Comparison of ENCODE assay signal across 11 cellular contexts in genomic region chr5:149416977-149417713, GRCh38. TPM values are rescaled to one million over a fixed set of nuclear protein-coding genes. Genes with fewer than 3 reads are reported as not detected.
DNase-seq lines count a peak whose midpoint lies in the region; ATAC-seq and TF ChIP-seq lines count a peak whose summit lies in the region.
"Had no signal": no experiment of that assay in that cellular context is flagged by ENCODE, and none has a peak within 500 bp of the region (broad histone marks: within the 10 kb centered on the region; RNA-seq: fewer than 3 reads in every experiment).

No MANE protein-coding gene starts in this region.

- no TSS peak for BruUV-seq in IMR-90 (replicated peaks; lab: Mats Ljungman, UMichigan)

- H3K9me1 ChIP-seq in IMR-90 (ENCODE audit: insufficient read depth, low read length) = peaks cover 32% of the 10 kb centered on the region

- H4K8ac ChIP-seq in IMR-90 (ENCODE audit: low read depth in 2 of 2, low read length in 2 of 2) (peak overlapping the region; percentile 84 to 98), mesendoderm (ENCODE audit: low read depth, low read length) (no peak overlapping the region)

- H3K4me2 ChIP-seq in IMR-90 (ENCODE audit: low read depth, low read length) = peak overlapping the region; percentile 85
- H3K4me2 ChIP-seq in mesendoderm (ENCODE audit: low read length) = no peak overlapping the region

- peaks cover 88% of the 10 kb centered on the region for H4K20me1 ChIP-seq in IMR-90 (ENCODE audit: insufficient read depth, low read length)

- H3K9ac ChIP-seq in IMR-90 (ENCODE audit: low read depth, low read length) (peak overlapping the region; percentile 93), mesendoderm (ENCODE audit: low read length) (peak overlapping the region; percentile 41)

- peak overlapping the region; percentile 96; the same call in 2 of the 3 replicates for H2BK15ac ChIP-seq in IMR-90 (ENCODE audit: low read depth, low read length)
- no peak overlapping the region for H2BK15ac ChIP-seq in mesendoderm (replicated peaks; ENCODE audit: low read depth)

- peaks cover 17 to 87% of the 10 kb centered on the region in 2 experiments for H3K79me1 ChIP-seq in IMR-90 (ENCODE audit: low read depth in 1 of 2, low read length in 2 of 2)
- no peaks in the 10 kb centered on the region for H3K79me1 ChIP-seq in mesendoderm (ENCODE audit: low read length)

- TF ChIP-seq RAD21 in IMR-90 (IDR thresholded peaks at IDR 0.05; ENCODE audit: low read length) = no peak

- dilution Hi-C loops in IMR-90 (cut with HindIII; ENCODE audit: low sequenced_read_pairs, unreplicated experiment) = no loop called here

- peaks cover 82% of the 10 kb centered on the region for H3K36me3 ChIP-seq in IMR-90 (ENCODE audit: control insufficient read depth, insufficient read depth, low read length)
- H3K36me3 ChIP-seq in mesendoderm (ENCODE audit: control insufficient read depth, insufficient read depth, low read length) = no peaks in the 10 kb centered on the region
- H3K36me3 ChIP-seq in thoracic aorta = peaks cover 90% of the 10 kb centered on the region

- TF ChIP-seq CTCF in IMR-90 (conservative IDR thresholded peaks at IDR 0.05; ENCODE audit: low read depth, low read length) (no peak), choroid plexus epithelial cell (conservative IDR thresholded peaks at IDR 0.05; ENCODE audit: low read depth, low read length) (no peak), thoracic aorta (IDR thresholded peaks at IDR 0.05) (no peak)

- ATAC-seq in IMR-90 (ENCODE audit: low read depth) = peak; percentile 34
- ATAC-seq in thoracic aorta (ENCODE audit: insufficient number of reproducible peaks, low FRiP score, low read depth) = no peak

- H2AK5ac ChIP-seq in IMR-90 (ENCODE audit: low read depth, low read length) = peak overlapping the region; percentile 99
- H2AK5ac ChIP-seq in mesendoderm (ENCODE audit: low read length) = no peak overlapping the region

- no peak for TF ChIP-seq POLR2A in IMR-90 (IDR thresholded peaks at IDR 0.05; ENCODE audit: low read depth, low read length)

- 10% methylated on average over 4 of the region's 8 CpGs; no CpG with 5 or more reads in 1 of the 2 experiments for WGBS in IMR-90 (ENCODE audit: extremely low coverage in 2 of 2, insufficient read length in 1 of 2), 2 experiments
- WGBS in mesendoderm (ENCODE audit: extremely low coverage, insufficient coverage, low lambda C conversion rate) = 100% methylated on average over 2 of the region's 8 CpGs

- H3K27me3 ChIP-seq in IMR-90 (ENCODE audit: control insufficient read depth, insufficient read depth, low read length) (no peaks in the 10 kb centered on the region), mesendoderm (ENCODE audit: insufficient read depth, low read length, poor library complexity) (no peaks in the 10 kb centered on the region), thoracic aorta (replicated peaks; ENCODE audit: insufficient read depth) (no peaks in the 10 kb centered on the region)

- POLR2A ChIA-PET in IMR-90 (lab: Charles Lee; ENCODE audit: unreplicated experiment) = interaction anchor here (1.1 to 1.4 kb wide), 2 partner anchors 9 to 11 kb away, joined by 3 to 5 read pairs; no protein-coding TSS in a partner anchor

- DNase-seq in IMR-90 (peak; percentile 91), choroid plexus epithelial cell (ENCODE audit: low read depth) (peak; percentile 58), mesendoderm (no peak), thoracic aorta (ENCODE audit: low spot score) (no peak), ACHN (no peak), HT-29 (ENCODE audit: low spot score) (no peak)
- DNase-seq in stimulated activated CD4-positive, alpha-beta T cell treated with anti-CD3 and anti-CD28 coated beads, Interleukin-15, amount 100 ng/mL, for 24 hours = no peak
- DNase-seq: activated gamma-delta T cell, NCI-H2081 treated with DMSO at 0.1 percent for 48 hours, retina had no signal

- peak overlapping the region; percentile 99 for H2BK20ac ChIP-seq in IMR-90 (ENCODE audit: low read depth, low read length)

- peak overlapping the region; percentile 99 for H3K14ac ChIP-seq in IMR-90 (replicated peaks; ENCODE audit: low read depth, low read length)

- peak overlapping the region; percentile 98 for H2BK5ac ChIP-seq in IMR-90 (ENCODE audit: low read depth, low read length, poor library complexity, severe bottlenecking)
- H2BK5ac ChIP-seq in mesendoderm (ENCODE audit: low read length) = peak overlapping the region; percentile 51

- peak overlapping the region; percentile 99 for H2AK9ac ChIP-seq in IMR-90 (replicated peaks; ENCODE audit: low read depth, low read length, poor library complexity)

- peak overlapping the region; percentile 98 for H4K91ac ChIP-seq in IMR-90 (ENCODE audit: insufficient read depth, low read depth, low read length)

- H2AFZ ChIP-seq in IMR-90 (replicated peaks; ENCODE audit: low read length, poor library complexity) = peak overlapping the region; percentile 72

- H3K4me1 ChIP-seq in IMR-90 (ENCODE audit: control insufficient read depth, insufficient read depth, low read length) (peaks cover 79% of the 10 kb centered on the region), mesendoderm (ENCODE audit: control insufficient read depth, low read depth, low read length) (peaks cover 4% of the 10 kb centered on the region), thoracic aorta (ENCODE audit: control insufficient read depth in 1 of 2, low read depth in 2 of 2) (peaks cover 33 to 97% of the 10 kb centered on the region in 2 donors)

- H4K5ac ChIP-seq in IMR-90 (ENCODE audit: low read depth, low read length) = peak overlapping the region; percentile 98
- H4K5ac ChIP-seq in mesendoderm (ENCODE audit: low read length) = peak overlapping the region; percentile 13

- H3K4me3 ChIP-seq in IMR-90 (ENCODE audit: insufficient read depth, low read depth, low read length) (no peak overlapping the region), choroid plexus epithelial cell (ENCODE audit: low read depth, low read length) (no peak overlapping the region), mesendoderm (ENCODE audit: low read length) (no peak overlapping the region), thoracic aorta (peak overlapping the region; percentile 83)

- in situ Hi-C loops in IMR-90 (cut with MboI; ENCODE audit: low sequenced_read_pairs) = no loop called here
- in situ Hi-C loops in ACHN (cut with HindIII; ENCODE audit: low pct_ligation_motif_present, low pct_unique_long_range_greater_than_20kb, low sequenced_read_pairs) = no loop called here

- no peaks in the 10 kb centered on the region for H3K79me2 ChIP-seq in mesendoderm (ENCODE audit: control insufficient read depth, insufficient read depth, low read length)

- H3K56ac ChIP-seq in IMR-90 (ENCODE audit: extremely low read depth, insufficient read depth, low read length) (peak overlapping the region; percentile 97), mesendoderm (ENCODE audit: low read length) (peak overlapping the region; percentile 8)

- H3K23ac ChIP-seq in IMR-90 (ENCODE audit: low read depth, low read length) (peak overlapping the region; percentile 99), mesendoderm (ENCODE audit: low read length) (no peak overlapping the region)

- peak overlapping the region; percentile 99 for H2BK120ac ChIP-seq in IMR-90 (ENCODE audit: low read depth, low read length)
- no peak overlapping the region for H2BK120ac ChIP-seq in mesendoderm (ENCODE audit: low read depth, low read length)

- intact Hi-C loops in IMR-90 (cut with micrococcal nuclease) = no loop called here

- peak overlapping the region; percentile 96 for H3K18ac ChIP-seq in IMR-90 (ENCODE audit: low read depth, low read length)
- H3K18ac ChIP-seq in mesendoderm (ENCODE audit: low read length) = peak overlapping the region; percentile 6

- CTCF ChIA-PET in IMR-90 (lab: Yijun Ruan, JAX) = no interaction called here

- H3K4ac ChIP-seq in IMR-90 (ENCODE audit: low read depth, low read length) (peak overlapping the region; percentile 99), mesendoderm (ENCODE audit: low read depth, low read length) (no peak overlapping the region)

- H3K27ac ChIP-seq in IMR-90 (ENCODE audit: insufficient read depth, low read length) (peak overlapping the region; percentile 99), mesendoderm (ENCODE audit: low read depth, low read length) (no peak overlapping the region), thoracic aorta (peak overlapping the region; percentile 96 to 97)

- H3K9me3 ChIP-seq in IMR-90 (ENCODE audit: control insufficient read depth, insufficient read depth, low read length) = no peaks in the 10 kb centered on the region
- H3K9me3 ChIP-seq in thoracic aorta = no peaks in the 10 kb centered on the region

TF ChIP-seq in IMR-90, 13 proteins besides CTCF, POLR2A, EP300 and RAD21:
- TF ChIP-seq MAZ (IDR thresholded peaks at IDR 0.05; ENCODE audit: borderline replicate concordance, low read depth, low read length) = peak; percentile 15; the same call in 1 of the 2 replicates
- peak; percentile 30; the same call in 1 of the 2 replicates for TF ChIP-seq BHLHE40 (IDR thresholded peaks at IDR 0.05; ENCODE audit: low read depth, low read length)
- no peak for TF ChIP-seq MAFK (IDR thresholded peaks at IDR 0.05; ENCODE audit: low read depth, low read length)
- TF ChIP-seq ELK1 (IDR thresholded peaks at IDR 0.05; ENCODE audit: borderline replicate concordance, low read depth, low read length) = no peak

RNA-seq across cellular contexts. Expression of gene IL17B, which starts 38.1 kb away (rescaled TPM):
- total RNA-seq in IMR-90 (2012; rRNA removed) (0.28 TPM in 1 of 2 replicates, not detected in the other), thoracic aorta (1 to 10 TPM; 1.9 to 7.1 TPM)
- polyA plus RNA-seq in IMR-90 (2012; rRNA removed) = 0.31 and 0.86 TPM in 2 replicates
- 0.84 TPM in 1 of 2 replicates, not detected in the other for polyA plus RNA-seq in IMR-90 (2012; cell fraction: cytosol; rRNA removed)
- 0.30 and 0.39 TPM in 2 replicates for polyA plus RNA-seq in IMR-90 (2012; cell fraction: nucleus; rRNA removed; ENCODE audit: low replicate concordance)
- polyA plus RNA-seq in mesendoderm (2013, experiment 1 of 2) = 0.10 TPM
- not detected for polyA plus RNA-seq in mesendoderm (2013, experiment 2 of 2)
- not detected in 2 replicates for total RNA-seq in HT-29 (2014; rRNA removed; shearing (Covaris generic))
- total RNA-seq: RPMI7951 had no signal

RNA-seq across cellular contexts. Expression of gene PCYOX1L, which starts 59.3 kb away (rescaled TPM):
- 5.8 and 7.0 TPM in 2 replicates for total RNA-seq in IMR-90 (2012; rRNA removed)
- 14.3 and 16.3 TPM in 2 replicates for polyA plus RNA-seq in IMR-90 (2012; rRNA removed)
- polyA plus RNA-seq in IMR-90 (2012; cell fraction: cytosol; rRNA removed) = 10.1 and 15.5 TPM in 2 replicates
- polyA plus RNA-seq in IMR-90 (2012; cell fraction: nucleus; rRNA removed; ENCODE audit: low replicate concordance) = 30.0 and 32.4 TPM in 2 replicates
- polyA plus RNA-seq in mesendoderm (2013, experiment 1 of 2) = 1.6 TPM
- polyA plus RNA-seq in mesendoderm (2013, experiment 2 of 2) = 1.5 TPM
- total RNA-seq in thoracic aorta = 1 to 10 TPM; 7.3 to 7.8 TPM
- total RNA-seq in HT-29 (2014; rRNA removed; shearing (Covaris generic)) = 1.2 and 1.7 TPM in 2 replicates

Comparison
In these comparisons a context has a peak if more than half of its experiments do, and no peak if none do; other contexts are left out.
1. DNase-seq: peak in IMR-90 (single experiment) and choroid plexus epithelial cell (single experiment); none in mesendoderm (single experiment), thoracic aorta (single experiment), ACHN (single experiment), HT-29 (single experiment) and stimulated activated CD4-positive, alpha-beta T cell treated with anti-CD3 and anti-CD28 coated beads, Interleukin-15, amount 100 ng/mL, for 24 hours (single experiment).